Comparison of ENCODE assay signal across 7 cellular contexts in genomic region chr2:182767578-182767977, GRCh38. TPM values are rescaled to one million over a fixed set of nuclear protein-coding genes. Genes with fewer than 3 reads are reported as not detected.
DNase-seq lines count a peak whose midpoint lies in the region; ATAC-seq, FAIRE-seq and TF ChIP-seq lines count a peak whose summit lies in the region.

No MANE protein-coding gene starts in this region.

- H3K27ac ChIP-seq in Karpas-422 (ENCODE audit: low read length) (no peak overlapping the region), pancreas (no peak overlapping the region)

- peaks cover 2% of the 10 kb centered on the region for H3K4me1 Mint-ChIP-seq in chondrocyte (ENCODE audit: low read depth)

- H3K4me2 ChIP-seq in Karpas-422 (ENCODE audit: low read depth, low read length, poor library complexity, severe bottlenecking) = no peak overlapping the region

- no peaks in the 10 kb centered on the region; the same call in 1 of the 2 replicates for H4K20me1 ChIP-seq in Karpas-422 (ENCODE audit: insufficient read depth, low read depth, low read length)

- no peak for FAIRE-seq in pancreas (lab: Jason Lieb, UNC)

- WGBS in pancreas, 2 donors = 39 to 52% methylated on average over 7 of the region's 7 CpGs

- peak; percentile 59 for ATAC-seq in GM18502 (IDR thresholded peaks at IDR 0.05; ENCODE audit: poor library complexity, unreplicated experiment)
- peak; percentile 64 to 82 (median 67) for ATAC-seq in pancreas
- no peak for ATAC-seq in GM18858 (IDR thresholded peaks at IDR 0.05; ENCODE audit: unreplicated experiment)

- peak; percentile 80 for TF ChIP-seq CTCF in chondrocyte (IDR thresholded peaks at IDR 0.05)
- peak in 2 of 4 donors; percentile 24 to 27 for TF ChIP-seq CTCF in pancreas (IDR thresholded peaks at IDR 0.05)

- H3K9ac ChIP-seq in Karpas-422 (ENCODE audit: low read length) = no peak overlapping the region

- peaks cover 58% of the 10 kb centered on the region for H3K79me2 ChIP-seq in Karpas-422 (ENCODE audit: low read length)

- peaks cover 42% of the 10 kb centered on the region for H3K36me3 Mint-ChIP-seq in chondrocyte (ENCODE audit: low read depth)

- no peak overlapping the region for H3K27ac Mint-ChIP-seq in chondrocyte (ENCODE audit: unreplicated experiment)

- H3K9me2 ChIP-seq in Karpas-422 (replicated peaks; ENCODE audit: insufficient read depth, low read length) = no peaks in the 10 kb centered on the region

- H3K4me3 ChIP-seq in Karpas-422 (ENCODE audit: low read length) = no peak overlapping the region
- H3K4me3 ChIP-seq in pancreas = no peak overlapping the region

- no peaks in the 10 kb centered on the region for H3K27me3 Mint-ChIP-seq in chondrocyte (ENCODE audit: low read depth)

- no peaks in the 10 kb centered on the region; the same call in 1 of the 2 replicates for H3K9me3 ChIP-seq in Karpas-422 (ENCODE audit: low read length)
- no peaks in the 10 kb centered on the region for H3K9me3 ChIP-seq in pancreas

- intact Hi-C loops in pancreas (cut with DNase I) = loop anchor here in 1 of 3 donors (10.0 kb wide), 1 partner anchor 207 kb away; no protein-coding TSS in a partner anchor

- H2AFZ ChIP-seq in Karpas-422 (ENCODE audit: low read length) = no peak overlapping the region

- H3K4me3 Mint-ChIP-seq in chondrocyte (ENCODE audit: unreplicated experiment) = no peak overlapping the region

- DNase-seq in Karpas-422 = peak; percentile 44
- no peak for DNase-seq in chondrocyte (ENCODE audit: low spot score)
- no peak for DNase-seq in pancreas
- DNase-seq in mesenteric fat pad (ENCODE audit: low spot score) = no peak
- no peak for DNase-seq in NK-92 treated with Interleukin-12 subunit alpha and Interleukin-12 subunit beta, amount 100 ng/mL, for 24 hours (lab: John Stamatoyannopoulos, UW)

- H3K36me3 ChIP-seq in Karpas-422 (ENCODE audit: insufficient read depth, low read length) = peaks cover 71% of the 10 kb centered on the region
- H3K36me3 ChIP-seq in pancreas = peaks cover 0 to 3% (median 0%) of the 10 kb centered on the region in 3 donors

- peaks cover 30% of the 10 kb centered on the region for H3K9me3 Mint-ChIP-seq in chondrocyte (ENCODE audit: low read depth)

- H3K27me3 ChIP-seq in Karpas-422 (ENCODE audit: low read length) (no peaks in the 10 kb centered on the region), pancreas (no peaks in the 10 kb centered on the region)

- H3K4me1 ChIP-seq in Karpas-422 (ENCODE audit: low read length) (no peaks in the 10 kb centered on the region), pancreas (no peaks in the 10 kb centered on the region)

RNA-seq across cellular contexts. Expression of gene DNAJC10, which starts 51.5 kb away (rescaled TPM):
- total RNA-seq in Karpas-422 (2014; rRNA removed; shearing (Covaris generic); ENCODE audit: low replicate concordance) = 187 and 199 TPM in 2 replicates
- total RNA-seq in chondrocyte (165 to 261 TPM (median 178 TPM) in 3 replicates), pancreas (10 to 100 TPM; 49.7 to 87.8 (median 78.2) TPM), mesenteric fat pad (76.0 TPM)
- 10 to 100 TPM; 19.9 to 32.2 TPM for polyA plus RNA-seq in pancreas
